1 cellular context compared by ENCODE assay signal in genomic region chr18:24227976-24228660, GRCh38.
TF ChIP-seq lines count a peak whose summit lies in the region.

No MANE protein-coding gene starts in this region.

TF ChIP-seq in GM23338, 12 proteins besides CTCF, POLR2A, EP300 and RAD21 (continued from another document):
- TF ChIP-seq ZNF462 (CRISPR knock-in tag; IDR thresholded peaks at IDR 0.05) (no peak), NANOG (IDR thresholded peaks at IDR 0.05; ENCODE audit: borderline replicate concordance) (no peak)
